Comparison of ENCODE assay signal across 1 cellular context in genomic region chrX:65697173-65697572, GRCh38.
TF ChIP-seq lines count a peak whose summit lies in the region.

No MANE protein-coding gene starts in this region.

TF ChIP-seq in GM23338, 12 proteins besides CTCF, POLR2A, EP300 and RAD21 (continued from another document):
- TF ChIP-seq ZNF462 (CRISPR knock-in tag; IDR thresholded peaks at IDR 0.05) = no peak
- TF ChIP-seq EZH2 (IDR thresholded peaks at IDR 0.05; ENCODE audit: low read depth, unreplicated experiment) = no peak
- TF ChIP-seq REST (IDR thresholded peaks at IDR 0.05; ENCODE audit: unreplicated experiment) = no peak
- no peak for TF ChIP-seq JUNB (IDR thresholded peaks at IDR 0.05; ENCODE audit: unreplicated experiment)
- TF ChIP-seq NANOG (IDR thresholded peaks at IDR 0.05; ENCODE audit: borderline replicate concordance) = no peak
